In the genomic region with DNA sequence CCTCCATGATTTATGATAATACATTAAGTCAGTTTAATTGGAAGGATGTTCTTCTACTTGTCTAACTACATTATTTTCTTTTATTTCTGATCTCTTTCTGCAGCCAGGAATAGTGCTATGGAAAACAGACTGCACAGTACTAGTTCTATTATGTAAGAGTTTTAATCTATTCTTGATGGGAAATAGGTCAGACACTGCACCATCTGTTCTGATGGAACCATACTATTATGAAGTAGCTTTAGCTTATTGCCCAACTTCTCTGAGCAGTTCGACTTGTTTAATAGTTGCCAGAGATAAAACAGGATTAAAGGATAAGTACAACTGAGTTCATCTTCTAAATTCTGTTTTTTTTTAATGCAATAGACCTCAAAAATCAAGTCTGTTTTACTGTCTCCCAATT, we compare ENCODE assay signal across 2 cellular contexts.
A peak's percentile ranks its signal among the peaks of the same experiment; 100 is the strongest.
TF ChIP-seq lines count a peak whose summit lies in the region.

No MANE protein-coding gene starts in this region.

TF ChIP-seq in liver, 16 proteins besides CTCF, POLR2A, EP300 and RAD21:
- TF ChIP-seq, protein P1, sequence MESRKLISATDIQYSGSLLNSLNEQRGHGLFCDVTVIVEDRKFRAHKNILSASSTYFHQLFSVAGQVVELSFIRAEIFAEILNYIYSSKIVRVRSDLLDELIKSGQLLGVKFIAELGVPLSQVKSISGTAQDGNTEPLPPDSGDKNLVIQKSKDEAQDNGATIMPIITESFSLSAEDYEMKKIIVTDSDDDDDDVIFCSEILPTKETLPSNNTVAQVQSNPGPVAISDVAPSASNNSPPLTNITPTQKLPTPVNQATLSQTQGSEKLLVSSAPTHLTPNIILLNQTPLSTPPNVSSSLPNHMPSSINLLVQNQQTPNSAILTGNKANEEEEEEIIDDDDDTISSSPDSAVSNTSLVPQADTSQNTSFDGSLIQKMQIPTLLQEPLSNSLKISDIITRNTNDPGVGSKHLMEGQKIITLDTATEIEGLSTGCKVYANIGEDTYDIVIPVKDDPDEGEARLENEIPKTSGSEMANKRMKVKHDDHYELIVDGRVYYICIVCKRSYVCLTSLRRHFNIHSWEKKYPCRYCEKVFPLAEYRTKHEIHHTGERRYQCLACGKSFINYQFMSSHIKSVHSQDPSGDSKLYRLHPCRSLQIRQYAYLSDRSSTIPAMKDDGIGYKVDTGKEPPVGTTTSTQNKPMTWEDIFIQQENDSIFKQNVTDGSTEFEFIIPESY (IDR thresholded peaks at IDR 0.05), result peak; percentile 23
- TF ChIP-seq YY1 (IDR thresholded peaks at IDR 0.05), result peak; percentile 36
- TF ChIP-seq NR2F2 (IDR thresholded peaks at IDR 0.05), result no peak
- TF ChIP-seq TAF1 (conservative IDR thresholded peaks at IDR 0.05), result no peak
- TF ChIP-seq RXRA (IDR thresholded peaks at IDR 0.05), result peak; percentile 39 to 65
- TF ChIP-seq HNF4A (conservative IDR thresholded peaks at IDR 0.05), result peak; percentile 20 to 49

TF ChIP-seq in HepG2, 621 proteins besides CTCF, POLR2A, EP300 and RAD21:
- TF ChIP-seq, protein P2, sequence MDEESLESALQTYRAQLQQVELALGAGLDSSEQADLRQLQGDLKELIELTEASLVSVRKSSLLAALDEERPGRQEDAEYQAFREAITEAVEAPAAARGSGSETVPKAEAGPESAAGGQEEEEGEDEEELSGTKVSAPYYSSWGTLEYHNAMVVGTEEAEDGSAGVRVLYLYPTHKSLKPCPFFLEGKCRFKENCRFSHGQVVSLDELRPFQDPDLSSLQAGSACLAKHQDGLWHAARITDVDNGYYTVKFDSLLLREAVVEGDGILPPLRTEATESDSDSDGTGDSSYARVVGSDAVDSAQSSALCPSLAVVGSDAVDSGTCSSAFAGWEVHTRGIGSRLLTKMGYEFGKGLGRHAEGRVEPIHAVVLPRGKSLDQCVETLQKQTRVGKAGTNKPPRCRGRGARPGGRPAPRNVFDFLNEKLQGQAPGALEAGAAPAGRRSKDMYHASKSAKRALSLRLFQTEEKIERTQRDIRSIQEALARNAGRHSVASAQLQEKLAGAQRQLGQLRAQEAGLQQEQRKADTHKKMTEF (CRISPR knock-in tag; IDR thresholded peaks at IDR 0.05), result no peak
- TF ChIP-seq RARG (CRISPR knock-in tag; IDR thresholded peaks at IDR 0.05; ENCODE audit: low read depth) (no peak), RFXAP (CRISPR knock-in tag; IDR thresholded peaks at IDR 0.05; ENCODE audit: borderline replicate concordance) (no peak), ZNF589 (CRISPR knock-in tag; conservative IDR thresholded peaks at IDR 0.05) (no peak), ZNF678 (CRISPR knock-in tag; IDR thresholded peaks at IDR 0.05) (no peak)
- TF ChIP-seq, protein P3, sequence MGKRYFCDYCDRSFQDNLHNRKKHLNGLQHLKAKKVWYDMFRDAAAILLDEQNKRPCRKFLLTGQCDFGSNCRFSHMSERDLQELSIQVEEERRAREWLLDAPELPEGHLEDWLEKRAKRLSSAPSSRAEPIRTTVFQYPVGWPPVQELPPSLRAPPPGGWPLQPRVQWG (CRISPR knock-in tag; IDR thresholded peaks at IDR 0.05; ENCODE audit: borderline replicate concordance, low read depth), result no peak
- TF ChIP-seq, protein P4, sequence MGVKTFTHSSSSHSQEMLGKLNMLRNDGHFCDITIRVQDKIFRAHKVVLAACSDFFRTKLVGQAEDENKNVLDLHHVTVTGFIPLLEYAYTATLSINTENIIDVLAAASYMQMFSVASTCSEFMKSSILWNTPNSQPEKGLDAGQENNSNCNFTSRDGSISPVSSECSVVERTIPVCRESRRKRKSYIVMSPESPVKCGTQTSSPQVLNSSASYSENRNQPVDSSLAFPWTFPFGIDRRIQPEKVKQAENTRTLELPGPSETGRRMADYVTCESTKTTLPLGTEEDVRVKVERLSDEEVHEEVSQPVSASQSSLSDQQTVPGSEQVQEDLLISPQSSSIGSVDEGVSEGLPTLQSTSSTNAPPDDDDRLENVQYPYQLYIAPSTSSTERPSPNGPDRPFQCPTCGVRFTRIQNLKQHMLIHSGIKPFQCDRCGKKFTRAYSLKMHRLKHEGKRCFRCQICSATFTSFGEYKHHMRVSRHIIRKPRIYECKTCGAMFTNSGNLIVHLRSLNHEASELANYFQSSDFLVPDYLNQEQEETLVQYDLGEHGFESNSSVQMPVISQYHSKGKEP (CRISPR knock-in tag; IDR thresholded peaks at IDR 0.05), result no peak
